27 cellular contexts compared by ENCODE assay signal in genomic region chr15:62709261-62709660, GRCh38.
"Had no signal": no experiment of that assay in that cellular context is flagged by ENCODE, and none has a peak within 500 bp of the region (broad histone marks: within the 10 kb centered on the region; RNA-seq: fewer than 3 reads in every experiment).

No MANE protein-coding gene starts in this region.

- H3K9me3 Mint-ChIP-seq: central memory CD8-positive, alpha-beta T cell; dendritic cell treated with granulocyte-macrophage colony-stimulating factor and Interleukin-4, amounts not matched to agents 40 ng/mL and 50 ng/mL, for 4 days; natural killer cell; stimulated activated memory B cell treated with anti-CD40 and anti-IgM and Interleukin-4, amounts not matched to agents 10 μg/mL and 1 μg/mL and 100 μg/mL, for 72 hours had no signal

- H3K27me3 Mint-ChIP-seq: dendritic cell treated with granulocyte-macrophage colony-stimulating factor and Interleukin-4, amounts not matched to agents 40 ng/mL and 50 ng/mL, for 4 days; progenitor cell of endocrine pancreas; stimulated activated memory B cell treated with anti-CD40 and anti-IgM and Interleukin-4, amounts not matched to agents 10 μg/mL and 1 μg/mL and 100 μg/mL, for 72 hours had no signal

- H3K4me3 Mint-ChIP-seq: central memory CD8-positive, alpha-beta T cell; dendritic cell treated with granulocyte-macrophage colony-stimulating factor and Interleukin-4, amounts not matched to agents 40 ng/mL and 50 ng/mL, for 4 days; natural killer cell; stimulated activated memory B cell treated with anti-CD40 and anti-IgM and Interleukin-4, amounts not matched to agents 10 μg/mL and 1 μg/mL and 100 μg/mL, for 72 hours had no signal

- ATAC-seq: foreskin keratinocyte; heart left ventricle; left lobe of liver; natural killer cell; pancreas; sciatic nerve; stimulated activated memory B cell treated with anti-CD40 and anti-IgM and Interleukin-4, amounts not matched to agents 10 μg/mL and 1 μg/mL and 100 μg/mL, for 72 hours; stimulated activated naive CD8-positive, alpha-beta T cell treated with anti-CD3 and anti-CD28 coated beads, Interleukin-15, Interleukin-2, amounts not matched to agents 100 U/mL and 50 U/mL, for 24 hours had no signal

- H3K79me2 ChIP-seq: hepatocyte had no signal

- H3K4me2 ChIP-seq: hepatocyte had no signal

- H3K27me3 ChIP-seq: colonic mucosa, esophagus muscularis mucosa, foreskin keratinocyte, gastroesophageal sphincter, heart left ventricle, hepatocyte, neutrophil, pancreas, tibial nerve, upper lobe of left lung had no signal

- H2AFZ ChIP-seq: hepatocyte had no signal

- FAIRE-seq: endothelial cell of umbilical vein, kidney, pancreas, urothelium cell line had no signal

- DNase-seq: colonic mucosa; effector CD8-positive, alpha-beta T cell; foreskin keratinocyte; heart left ventricle; kidney; mammary epithelial cell; natural killer cell; pancreas; stimulated activated CD4-positive, alpha-beta T cell treated with anti-CD3 and anti-CD28 coated beads, Interleukin-2, amount 100 ng/mL, for 24 hours; stimulated activated CD4-positive, alpha-beta T cell treated with anti-CD3 and anti-CD28 coated beads, Interleukin-4, amount 100 ng/mL, for 24 hours; stimulated activated naive CD8-positive, alpha-beta T cell treated with anti-CD3 and anti-CD28 coated beads, Interleukin-15, Interleukin-2, amounts not matched to agents 100 U/mL and 50 U/mL, for 24 hours; substantia nigra had no signal

- H3K27ac ChIP-seq: colonic mucosa, esophagus muscularis mucosa, foreskin keratinocyte, gastroesophageal sphincter, heart left ventricle, hepatocyte, neutrophil, pancreas, thoracic aorta, tibial nerve, upper lobe of left lung had no signal

- H3K27ac Mint-ChIP-seq: dendritic cell treated with granulocyte-macrophage colony-stimulating factor and Interleukin-4, amounts not matched to agents 40 ng/mL and 50 ng/mL, for 4 days; natural killer cell; progenitor cell of endocrine pancreas; stimulated activated memory B cell treated with anti-CD40 and anti-IgM and Interleukin-4, amounts not matched to agents 10 μg/mL and 1 μg/mL and 100 μg/mL, for 72 hours had no signal

- H3K4me1 ChIP-seq: colonic mucosa, esophagus muscularis mucosa, foreskin keratinocyte, gastroesophageal sphincter, pancreas, upper lobe of left lung had no signal

- H3K4me3 ChIP-seq: colonic mucosa, esophagus muscularis mucosa, gastroesophageal sphincter, heart left ventricle, hepatocyte, pancreas, thoracic aorta, tibial nerve, upper lobe of left lung had no signal

- H3K4me1 Mint-ChIP-seq: central memory CD8-positive, alpha-beta T cell; natural killer cell had no signal

- H3K36me3 Mint-ChIP-seq: natural killer cell; stimulated activated memory B cell treated with anti-CD40 and anti-IgM and Interleukin-4, amounts not matched to agents 10 μg/mL and 1 μg/mL and 100 μg/mL, for 72 hours had no signal

- H3K9me3 ChIP-seq: colonic mucosa, esophagus muscularis mucosa, gastroesophageal sphincter, heart left ventricle, neutrophil, pancreas, thoracic aorta, tibial nerve, upper lobe of left lung had no signal

- H3K36me3 ChIP-seq: neutrophil, pancreas, upper lobe of left lung had no signal
